Comparison of ENCODE assay signal across 10 cellular contexts in the genomic region with DNA sequence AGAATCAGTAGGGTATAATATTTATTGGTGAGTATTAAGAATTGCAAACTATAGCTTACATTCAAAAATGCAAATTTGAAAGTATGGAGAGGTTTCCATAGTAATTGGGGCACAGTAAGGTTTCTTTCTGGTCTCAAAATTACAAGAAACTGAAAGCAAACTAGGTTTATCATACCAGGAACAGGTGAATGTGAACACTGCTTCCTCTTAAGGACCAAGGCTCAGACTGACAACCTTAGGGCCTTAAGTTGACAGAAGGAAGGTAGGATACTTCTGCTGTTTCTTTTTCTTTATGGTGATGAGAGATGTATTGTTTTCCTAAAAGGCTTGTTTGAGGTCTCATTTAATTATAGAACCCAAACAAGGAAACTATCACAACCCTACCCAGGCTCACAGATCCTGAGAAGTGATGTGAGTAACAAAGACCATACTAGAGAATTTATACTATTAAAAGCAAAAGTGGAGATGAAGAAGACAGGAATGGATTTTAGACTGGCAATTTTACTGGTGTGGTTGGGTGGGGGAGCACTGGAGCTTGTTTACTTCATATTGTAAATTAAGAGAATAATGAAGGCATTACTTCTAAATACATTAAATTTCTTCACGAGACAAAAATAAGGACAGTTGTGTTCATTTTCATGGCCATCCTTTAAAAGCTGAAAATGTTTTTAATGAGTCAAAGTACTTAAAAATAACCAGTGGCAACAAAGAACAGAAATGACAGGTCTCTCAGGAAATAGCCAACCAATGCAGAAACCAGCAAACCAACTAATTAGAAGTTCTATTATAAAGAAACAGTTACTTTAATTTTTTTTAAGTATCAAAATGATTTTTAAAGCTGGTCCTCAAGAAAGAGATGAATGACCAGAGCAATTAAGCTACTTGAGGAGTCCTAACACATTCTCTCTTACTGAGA. TPM values are rescaled to one million over a fixed set of nuclear protein-coding genes. Genes with fewer than 3 reads are reported as not detected.
DNase-seq lines count a peak whose midpoint lies in the region; ATAC-seq and TF ChIP-seq lines count a peak whose summit lies in the region.
"Had no signal": no experiment of that assay in that cellular context is flagged by ENCODE, and none has a peak within 500 bp of the region (broad histone marks: within the 10 kb centered on the region; RNA-seq: fewer than 3 reads in every experiment).

No MANE protein-coding gene starts in this region.

- peak overlapping the region in 7 of 8 donors; percentile 1 to 60 (median 27) for H3K4me3 Mint-ChIP-seq in CD4-positive, alpha-beta memory T cell

- peak overlapping the region; percentile 82 for H3K4me2 ChIP-seq in fibroblast of lung (ENCODE audit: extremely low read depth, insufficient read depth, low read length)

- no peak overlapping the region for H3K4me3 ChIP-seq in CD4-positive, alpha-beta memory T cell (ENCODE audit: low read length in 2 of 2)
- H3K4me3 ChIP-seq in fibroblast of lung (replicated peaks in 1 of 4; ENCODE audit: control extremely low read depth in 1 of 4, insufficient read depth in 1 of 4, low read depth in 3 of 4, low read length in 4 of 4): peak overlapping the region in 1 of 4 experiments; percentile 2
- no peak overlapping the region for H3K4me3 ChIP-seq in effector memory CD4-positive, alpha-beta T cell (ENCODE audit: insufficient read depth, low read depth, low read length, poor library complexity, severe bottlenecking)
- H3K4me3 ChIP-seq: body of pancreas had no signal

- H4K20me1 ChIP-seq in fibroblast of lung (ENCODE audit: control insufficient read depth, extremely low read depth, insufficient read depth, low read length): no peaks in the 10 kb centered on the region

- no peaks in the 10 kb centered on the region for H3K9me3 ChIP-seq in CD4-positive, alpha-beta memory T cell (ENCODE audit: control insufficient read depth in 1 of 2, low read length in 2 of 2)
- no peaks in the 10 kb centered on the region for H3K9me3 ChIP-seq in fibroblast of lung (ENCODE audit: control insufficient read depth, insufficient read depth, low read depth, low read length)
- H3K9me3 ChIP-seq in effector memory CD4-positive, alpha-beta T cell (ENCODE audit: control insufficient read depth, low read length): no peaks in the 10 kb centered on the region
- H3K9me3 ChIP-seq: body of pancreas had no signal

- peaks cover 18 to 41% of the 10 kb centered on the region in 2 donors for H3K36me3 Mint-ChIP-seq in CD4-positive, alpha-beta memory T cell

- CTCF ChIA-PET in CD4-positive, alpha-beta memory T cell (lab: Charles Lee; ENCODE audit: partially characterized antibody): interaction anchor here (0.8 to 3.2 kb wide), 5 partner anchors 13 to 51 kb away, joined by 3 to 13 read pairs (median 9); no protein-coding TSS in a partner anchor

- H3K27ac Mint-ChIP-seq in CD4-positive, alpha-beta memory T cell: peak overlapping the region; percentile 17 to 88 (median 61)

- H3K27me3 ChIP-seq in CD4-positive, alpha-beta memory T cell (ENCODE audit: insufficient read depth, low read length): no peaks in the 10 kb centered on the region
- no peaks in the 10 kb centered on the region for H3K27me3 ChIP-seq in fibroblast of lung (ENCODE audit: control insufficient read depth, insufficient read depth, low read length)
- H3K27me3 ChIP-seq in effector memory CD4-positive, alpha-beta T cell (replicated peaks; ENCODE audit: control insufficient read depth, insufficient read depth, low read length, poor library complexity, severe bottlenecking): no peaks in the 10 kb centered on the region
- H3K27me3 ChIP-seq: body of pancreas had no signal

- no peak for TF ChIP-seq CTCF in fibroblast of lung (conservative IDR thresholded peaks at IDR 0.05 in 1 of 2, IDR thresholded peaks at IDR 0.05 in 1 of 2; ENCODE audit: low read depth in 1 of 2, low read length in 2 of 2)

- no peak overlapping the region for H3K27ac ChIP-seq in CD4-positive, alpha-beta memory T cell (ENCODE audit: low read depth, low read length)
- H3K27ac ChIP-seq in fibroblast of lung (ENCODE audit: insufficient read depth, low read length): peak overlapping the region; percentile 22
- H3K27ac ChIP-seq in effector memory CD4-positive, alpha-beta T cell (ENCODE audit: insufficient read depth, low read length, poor library complexity, severe bottlenecking): no peak overlapping the region

- no peak overlapping the region for H3K9ac ChIP-seq in fibroblast of lung (ENCODE audit: insufficient read depth, low read length)

- no peak overlapping the region for H2AFZ ChIP-seq in fibroblast of lung (ENCODE audit: low read length)

- intact Hi-C loops in CD4-positive, alpha-beta memory T cell (cut with micrococcal nuclease): no loop called here

- peak; percentile 55 for ATAC-seq in GM19372 (IDR thresholded peaks at IDR 0.05; ENCODE audit: low read depth, unreplicated experiment)
- peak; percentile 69 for ATAC-seq in HG03280 (IDR thresholded peaks at IDR 0.05; ENCODE audit: unreplicated experiment)

- peaks cover 31% of the 10 kb centered on the region for H3K79me2 ChIP-seq in fibroblast of lung (ENCODE audit: control insufficient read depth, insufficient read depth, low read length)

- peaks cover 37 to 67% (median 53%) of the 10 kb centered on the region in 4 donors for H3K4me1 Mint-ChIP-seq in CD4-positive, alpha-beta memory T cell

- POLR2A ChIA-PET in CD4-positive, alpha-beta memory T cell (lab: Charles Lee; ENCODE audit: partially characterized antibody): interaction anchor here (0.5 to 2.9 kb wide), 3 partner anchors 16 to 248 kb away, joined by 3 to 11 read pairs (median 3); partner anchors contain the start of gene STAU1

- H3K9me3 Mint-ChIP-seq in CD4-positive, alpha-beta memory T cell: no peaks in the 10 kb centered on the region

- no peak for DNase-seq in CD4-positive, alpha-beta memory T cell
- no peak for DNase-seq in fibroblast of lung (ENCODE audit: low read depth in 2 of 2)
- DNase-seq in effector memory CD4-positive, alpha-beta T cell: no peak
- DNase-seq in effector CD4-positive, alpha-beta T cell: no peak
- no peak for DNase-seq in RPMI8226
- no peak for DNase-seq in activated CD4-positive, alpha-beta T cell treated with anti-CD3 and anti-CD28 coated beads, Interleukin-2, amount 50 U/mL, for 1 hour
- DNase-seq: body of pancreas, NCI-H1436 had no signal

- H3K36me3 ChIP-seq in CD4-positive, alpha-beta memory T cell (ENCODE audit: insufficient read depth, low read length): peaks cover 6% of the 10 kb centered on the region
- H3K36me3 ChIP-seq in fibroblast of lung (ENCODE audit: control insufficient read depth, insufficient read depth, low read length): peaks cover 2% of the 10 kb centered on the region
- peaks cover 19% of the 10 kb centered on the region for H3K36me3 ChIP-seq in effector memory CD4-positive, alpha-beta T cell (ENCODE audit: control insufficient read depth, insufficient read depth, low read length)

- no peaks in the 10 kb centered on the region for H3K27me3 Mint-ChIP-seq in CD4-positive, alpha-beta memory T cell

- peaks cover 56% of the 10 kb centered on the region for H3K4me1 ChIP-seq in CD4-positive, alpha-beta memory T cell (ENCODE audit: insufficient read depth, low read length)
- peaks cover 4% of the 10 kb centered on the region for H3K4me1 ChIP-seq in fibroblast of lung (ENCODE audit: control insufficient read depth, extremely low read depth, insufficient read depth, low read length)
- H3K4me1 ChIP-seq in effector memory CD4-positive, alpha-beta T cell (ENCODE audit: control insufficient read depth, insufficient read depth, low read length, poor library complexity, severe bottlenecking): peaks cover 15% of the 10 kb centered on the region

RNA-seq across cellular contexts. Expression of gene STAU1, which starts 21.3 kb away (rescaled TPM):
- total RNA-seq in CD4-positive, alpha-beta memory T cell: 10 to 100 TPM; 49.4 to 49.9 TPM
- polyA plus RNA-seq in CD4-positive, alpha-beta memory T cell: 10 to 100 TPM; 23.2 to 48.7 TPM
- total RNA-seq in fibroblast of lung: 36.7 and 48.1 TPM in 2 replicates
- 77.2 and 79.8 TPM in 2 replicates for polyA plus RNA-seq in fibroblast of lung
- 76.4 and 84.1 TPM in 2 replicates for polyA plus RNA-seq in fibroblast of lung (2012)
- 50.3 and 51.1 TPM in 2 replicates for polyA minus RNA-seq in fibroblast of lung (ENCODE audit: low replicate concordance)

RNA-seq across cellular contexts. Expression of gene DDX27, which starts 52.4 kb away (rescaled TPM):
- total RNA-seq in CD4-positive, alpha-beta memory T cell: 10 to 100 TPM; 60.3 to 60.4 TPM
- polyA plus RNA-seq in CD4-positive, alpha-beta memory T cell: 10 to 100 TPM; 21.6 to 47.1 TPM
- 32.5 and 35.7 TPM in 2 replicates for total RNA-seq in fibroblast of lung
- 24.7 and 30.1 TPM in 2 replicates for polyA plus RNA-seq in fibroblast of lung
- polyA plus RNA-seq in fibroblast of lung (2012): 25.8 and 31.4 TPM in 2 replicates
- polyA minus RNA-seq in fibroblast of lung (ENCODE audit: low replicate concordance): 39.9 and 41.4 TPM in 2 replicates
